Comparison of ENCODE assay signal across 1 cellular context in genomic region chr14:60206837-60207533, GRCh38.
TF ChIP-seq lines count a peak whose summit lies in the region.

No MANE protein-coding gene starts in this region.

TF ChIP-seq in GM12878, 131 proteins besides CTCF, POLR2A, EP300 and RAD21 (continued from another document):
- 0 out of 4 replicates have a peak, but pooled peaks of 1 of the 2 experiments have one; percentile 12 for TF ChIP-seq SRF (IDR thresholded peaks at IDR 0.05; ENCODE audit: low read depth in 2 of 2, low read length in 2 of 2)
- TF ChIP-seq IKZF1 (conservative IDR thresholded peaks at IDR 0.05): peak; percentile 73
- no peak for TF ChIP-seq TCF7 (IDR thresholded peaks at IDR 0.05; ENCODE audit: borderline replicate concordance)
- TF ChIP-seq MEF2A (IDR thresholded peaks at IDR 0.05; ENCODE audit: insufficient read depth, low read depth, low read length): peak; percentile 67; the same call in 1 of the 2 replicates
- TF ChIP-seq ZSCAN29 (IDR thresholded peaks at IDR 0.05): no peak
- peak in 1 of 2 experiments; percentile 30; a peak in 1 of 4 replicates for TF ChIP-seq ETV6 (conservative IDR thresholded peaks at IDR 0.05 in 1 of 2, IDR thresholded peaks at IDR 0.05 in 1 of 2; ENCODE audit: borderline replicate concordance in 1 of 2, low read depth in 1 of 2)
- TF ChIP-seq TCF12 (IDR thresholded peaks at IDR 0.05; ENCODE audit: low read depth, low read length): peak; percentile 75
- TF ChIP-seq, protein P1, sequence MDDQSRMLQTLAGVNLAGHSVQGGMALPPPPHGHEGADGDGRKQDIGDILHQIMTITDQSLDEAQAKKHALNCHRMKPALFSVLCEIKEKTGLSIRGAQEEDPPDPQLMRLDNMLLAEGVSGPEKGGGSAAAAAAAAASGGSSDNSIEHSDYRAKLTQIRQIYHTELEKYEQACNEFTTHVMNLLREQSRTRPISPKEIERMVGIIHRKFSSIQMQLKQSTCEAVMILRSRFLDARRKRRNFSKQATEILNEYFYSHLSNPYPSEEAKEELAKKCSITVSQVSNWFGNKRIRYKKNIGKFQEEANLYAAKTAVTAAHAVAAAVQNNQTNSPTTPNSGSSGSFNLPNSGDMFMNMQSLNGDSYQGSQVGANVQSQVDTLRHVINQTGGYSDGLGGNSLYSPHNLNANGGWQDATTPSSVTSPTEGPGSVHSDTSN (IDR thresholded peaks at IDR 0.05; ENCODE audit: insufficient replicate concordance, low read depth, low read length): no peak
- TF ChIP-seq, protein P2, sequence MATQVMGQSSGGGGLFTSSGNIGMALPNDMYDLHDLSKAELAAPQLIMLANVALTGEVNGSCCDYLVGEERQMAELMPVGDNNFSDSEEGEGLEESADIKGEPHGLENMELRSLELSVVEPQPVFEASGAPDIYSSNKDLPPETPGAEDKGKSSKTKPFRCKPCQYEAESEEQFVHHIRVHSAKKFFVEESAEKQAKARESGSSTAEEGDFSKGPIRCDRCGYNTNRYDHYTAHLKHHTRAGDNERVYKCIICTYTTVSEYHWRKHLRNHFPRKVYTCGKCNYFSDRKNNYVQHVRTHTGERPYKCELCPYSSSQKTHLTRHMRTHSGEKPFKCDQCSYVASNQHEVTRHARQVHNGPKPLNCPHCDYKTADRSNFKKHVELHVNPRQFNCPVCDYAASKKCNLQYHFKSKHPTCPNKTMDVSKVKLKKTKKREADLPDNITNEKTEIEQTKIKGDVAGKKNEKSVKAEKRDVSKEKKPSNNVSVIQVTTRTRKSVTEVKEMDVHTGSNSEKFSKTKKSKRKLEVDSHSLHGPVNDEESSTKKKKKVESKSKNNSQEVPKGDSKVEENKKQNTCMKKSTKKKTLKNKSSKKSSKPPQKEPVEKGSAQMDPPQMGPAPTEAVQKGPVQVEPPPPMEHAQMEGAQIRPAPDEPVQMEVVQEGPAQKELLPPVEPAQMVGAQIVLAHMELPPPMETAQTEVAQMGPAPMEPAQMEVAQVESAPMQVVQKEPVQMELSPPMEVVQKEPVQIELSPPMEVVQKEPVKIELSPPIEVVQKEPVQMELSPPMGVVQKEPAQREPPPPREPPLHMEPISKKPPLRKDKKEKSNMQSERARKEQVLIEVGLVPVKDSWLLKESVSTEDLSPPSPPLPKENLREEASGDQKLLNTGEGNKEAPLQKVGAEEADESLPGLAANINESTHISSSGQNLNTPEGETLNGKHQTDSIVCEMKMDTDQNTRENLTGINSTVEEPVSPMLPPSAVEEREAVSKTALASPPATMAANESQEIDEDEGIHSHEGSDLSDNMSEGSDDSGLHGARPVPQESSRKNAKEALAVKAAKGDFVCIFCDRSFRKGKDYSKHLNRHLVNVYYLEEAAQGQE (IDR thresholded peaks at IDR 0.05; ENCODE audit: low read depth, low read length): no peak
